ENCODE assay signal across 24 cellular contexts in the genomic region with DNA sequence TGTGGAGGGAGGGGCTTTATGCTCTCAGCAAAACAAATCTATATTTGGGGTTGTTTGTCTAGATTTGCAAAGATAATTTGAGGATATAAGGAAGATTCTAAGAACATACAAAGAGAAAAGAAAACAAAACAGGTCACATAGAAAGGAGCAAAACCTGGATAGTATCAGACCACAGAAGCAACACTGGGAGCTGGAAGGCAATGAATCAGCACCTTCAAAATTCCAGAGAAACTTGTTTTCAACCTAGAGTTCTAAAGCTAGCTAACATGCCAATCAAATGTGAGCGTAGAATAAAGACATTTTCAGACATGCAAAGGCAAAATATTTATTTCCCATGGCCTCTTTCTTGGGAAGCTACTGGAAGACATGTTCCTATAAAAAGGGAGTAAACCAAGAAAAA.
"Had no signal": no experiment of that assay in that cellular context is flagged by ENCODE, and none has a peak within 500 bp of the region (broad histone marks: within the 10 kb centered on the region; RNA-seq: fewer than 3 reads in every experiment).

No MANE protein-coding gene starts in this region.

- H3K9me3 Mint-ChIP-seq: activated B cell treated with CpG ODN at 0.5 μM for 24 hours; activated CD8-positive, alpha-beta T cell treated with anti-CD3 and anti-CD28 coated beads for 36 hours; activated naive CD4-positive, alpha-beta T cell treated with anti-CD3 and anti-CD28 coated beads, Interleukin-2, amount 50 U/mL, for 24 hours; activated naive CD8-positive, alpha-beta T cell treated with anti-CD3 and anti-CD28 coated beads, Interleukin-2, amount 50 U/mL, for 24 hours; activated T-helper 2 cell treated with anti-CD3 and anti-CD28 coated beads, Interferon-gamma antibody, Interleukin-2, Interleukin-4, amounts not matched to agents 10 μg/mL and 5 μg/mL and 100 μg/mL, durations not matched to agents 14 hours and 24 hours and 36 hours; natural killer cell treated with Interleukin-12 subunit alpha and Interleukin-12 subunit beta and Interleukin-15 and Interleukin-18, amount 100 ng/mL, for 72 hours had no signal

- H3K4me1 Mint-ChIP-seq: activated B cell treated with CpG ODN at 0.5 μM for 24 hours; activated CD8-positive, alpha-beta memory T cell treated with anti-CD3 and anti-CD28 coated beads, Interleukin-2, amount 10 ng/mL, durations not matched to agents 7 days and 5 days; activated naive CD4-positive, alpha-beta T cell treated with anti-CD3 and anti-CD28 coated beads, Interleukin-2, amount 50 U/mL, for 24 hours; activated naive CD8-positive, alpha-beta T cell treated with anti-CD3 and anti-CD28 coated beads, Interleukin-2, amount 50 U/mL, for 24 hours had no signal

- DNase-seq: activated B cell treated with CpG ODN at 0.5 μM for 24 hours; activated CD4-positive, alpha-beta T cell treated with anti-CD3 and anti-CD28 coated beads, Interleukin-2, amount 50 U/mL, for 1 hour; activated CD8-positive, alpha-beta memory T cell treated with anti-CD3 and anti-CD28 coated beads, Interleukin-2, amount 10 ng/mL, durations not matched to agents 7 days and 5 days; activated CD8-positive, alpha-beta T cell treated with anti-CD3 and anti-CD28 coated beads for 36 hours; activated naive CD8-positive, alpha-beta T cell treated with anti-CD3 and anti-CD28 coated beads, Interleukin-2, amount 50 U/mL, for 24 hours; activated T-cell treated with anti-CD3 and anti-CD28 coated beads, Interleukin-2, amount 50 U/mL, for 48 hours; amygdala; cortex of kidney; foreskin melanocyte; left ventricle myocardium inferior; mucosa of descending colon; right lobe of liver; stimulated activated CD4-positive, alpha-beta T cell treated with anti-CD3 and anti-CD28 coated beads, Interleukin-4, amount 100 ng/mL, for 1 hour; stimulated activated naive CD8-positive, alpha-beta T cell treated with anti-CD3 and anti-CD28 coated beads, Interleukin-15, Interleukin-2, amounts not matched to agents 100 U/mL and 50 U/mL, for 24 hours; T-helper 2 cell; testis; transverse colon had no signal

- H3K4me1 ChIP-seq: right lobe of liver, transverse colon, vagina had no signal

- H3K36me3 ChIP-seq: cardiac muscle cell, left ventricle myocardium inferior, right lobe of liver, transverse colon, vagina had no signal

- H3K27ac Mint-ChIP-seq: activated B cell treated with CpG ODN at 0.5 μM for 24 hours; activated CD8-positive, alpha-beta memory T cell treated with anti-CD3 and anti-CD28 coated beads, Interleukin-2, amount 10 ng/mL, durations not matched to agents 7 days and 5 days; activated CD8-positive, alpha-beta T cell treated with anti-CD3 and anti-CD28 coated beads for 36 hours; activated naive CD4-positive, alpha-beta T cell treated with anti-CD3 and anti-CD28 coated beads, Interleukin-2, amount 50 U/mL, for 24 hours; activated naive CD8-positive, alpha-beta T cell treated with anti-CD3 and anti-CD28 coated beads, Interleukin-2, amount 50 U/mL, for 24 hours; activated T-helper 2 cell treated with anti-CD3 and anti-CD28 coated beads, Interferon-gamma antibody, Interleukin-2, Interleukin-4, amounts not matched to agents 10 μg/mL and 5 μg/mL and 100 μg/mL, durations not matched to agents 14 hours and 24 hours and 36 hours; natural killer cell treated with Interleukin-12 subunit alpha and Interleukin-12 subunit beta and Interleukin-15 and Interleukin-18, amount 100 ng/mL, for 72 hours had no signal

- H3K4me3 ChIP-seq: cardiac muscle cell, esophagus muscularis mucosa, left ventricle myocardium inferior, lung, mucosa of descending colon, right lobe of liver, testis, transverse colon, vagina had no signal

- H3K36me3 Mint-ChIP-seq: activated CD8-positive, alpha-beta memory T cell treated with anti-CD3 and anti-CD28 coated beads, Interleukin-2, amount 10 ng/mL, durations not matched to agents 7 days and 5 days; activated naive CD4-positive, alpha-beta T cell treated with anti-CD3 and anti-CD28 coated beads, Interleukin-2, amount 50 U/mL, for 24 hours; natural killer cell treated with Interleukin-12 subunit alpha and Interleukin-12 subunit beta and Interleukin-15 and Interleukin-18, amount 100 ng/mL, for 72 hours had no signal

- H3K27me3 Mint-ChIP-seq: activated naive CD8-positive, alpha-beta T cell treated with anti-CD3 and anti-CD28 coated beads, Interleukin-2, amount 50 U/mL, for 24 hours had no signal

- H3K27me3 ChIP-seq: cardiac muscle cell, esophagus muscularis mucosa, right lobe of liver, testis, transverse colon, vagina had no signal

- H3K4me3 Mint-ChIP-seq: activated B cell treated with CpG ODN at 0.5 μM for 24 hours; activated CD8-positive, alpha-beta memory T cell treated with anti-CD3 and anti-CD28 coated beads, Interleukin-2, amount 10 ng/mL, durations not matched to agents 7 days and 5 days; activated CD8-positive, alpha-beta T cell treated with anti-CD3 and anti-CD28 coated beads for 36 hours; activated naive CD4-positive, alpha-beta T cell treated with anti-CD3 and anti-CD28 coated beads, Interleukin-2, amount 50 U/mL, for 24 hours; activated naive CD8-positive, alpha-beta T cell treated with anti-CD3 and anti-CD28 coated beads, Interleukin-2, amount 50 U/mL, for 24 hours; natural killer cell treated with Interleukin-12 subunit alpha and Interleukin-12 subunit beta and Interleukin-15 and Interleukin-18, amount 100 ng/mL, for 72 hours had no signal

- ATAC-seq: activated CD8-positive, alpha-beta memory T cell treated with anti-CD3 and anti-CD28 coated beads, Interleukin-2, amount 10 ng/mL, durations not matched to agents 7 days and 5 days; activated CD8-positive, alpha-beta T cell treated with anti-CD3 and anti-CD28 coated beads for 36 hours; activated naive CD8-positive, alpha-beta T cell treated with anti-CD3 and anti-CD28 coated beads, Interleukin-2, amount 50 U/mL, for 24 hours; mucosa of descending colon; stimulated activated naive CD8-positive, alpha-beta T cell treated with anti-CD3 and anti-CD28 coated beads, Interleukin-15, Interleukin-2, amounts not matched to agents 100 U/mL and 50 U/mL, for 24 hours had no signal

- H3K27ac ChIP-seq: cardiac muscle cell, esophagus muscularis mucosa, left ventricle myocardium inferior, right lobe of liver, testis, transverse colon, vagina had no signal

- H3K9me3 ChIP-seq: esophagus muscularis mucosa, left ventricle myocardium inferior, mucosa of descending colon, right lobe of liver, testis, transverse colon, vagina had no signal
